ENCODE assay signal across 28 cellular contexts in genomic region chr10:98519936-98520335, GRCh38.
"Had no signal": no experiment of that assay in that cellular context is flagged by ENCODE, and none has a peak within 500 bp of the region (broad histone marks: within the 10 kb centered on the region; RNA-seq: fewer than 3 reads in every experiment).

No MANE protein-coding gene starts in this region.

- H3K27ac Mint-ChIP-seq: activated B cell treated with CpG ODN at 0.5 μM for 24 hours; activated CD8-positive, alpha-beta T cell treated with anti-CD3 and anti-CD28 coated beads for 36 hours; activated naive CD8-positive, alpha-beta T cell; activated T-helper 17 cell treated with anti-CD3 and anti-CD28 coated beads, Interleukin-2, amount 50 U/mL, for 72 hours; T-helper 17 cell; T-helper 2 cell treated with Interferon-gamma antibody and Interleukin-4, amounts not matched to agents 5 μg/mL and 100 μg/mL, for 36 hours had no signal

- H3K4me1 ChIP-seq: heart left ventricle had no signal

- H3K27ac ChIP-seq: brain microvascular endothelial cell, epithelial cell of prostate, heart left ventricle, WERI-Rb-1 had no signal

- H3K27me3 ChIP-seq: brain microvascular endothelial cell had no signal

- H3K4me3 Mint-ChIP-seq: activated B cell treated with CpG ODN at 0.5 μM for 24 hours; activated CD8-positive, alpha-beta T cell treated with anti-CD3 and anti-CD28 coated beads for 36 hours; activated naive CD8-positive, alpha-beta T cell; activated T-cell treated with anti-CD3 and anti-CD28 coated beads, Interleukin-2, amount 50 U/mL, for 4 hours; activated T-helper 17 cell treated with anti-CD3 and anti-CD28 coated beads, Interleukin-2, amount 50 U/mL, for 72 hours; T-helper 17 cell; T-helper 2 cell treated with Interferon-gamma antibody and Interleukin-4, amounts not matched to agents 5 μg/mL and 100 μg/mL, for 36 hours had no signal

- H3K36me3 Mint-ChIP-seq: activated naive CD8-positive, alpha-beta T cell had no signal

- H3K36me3 ChIP-seq: brain microvascular endothelial cell, heart left ventricle, WERI-Rb-1 had no signal

- H3K4me3 ChIP-seq: heart left ventricle had no signal

- H3K4me1 Mint-ChIP-seq: activated B cell treated with CpG ODN at 0.5 μM for 24 hours; activated T-helper 17 cell treated with anti-CD3 and anti-CD28 coated beads, Interleukin-2, amount 50 U/mL, for 72 hours; T-helper 17 cell had no signal

- DNase-seq: activated B cell treated with CpG ODN at 0.5 μM for 24 hours; activated CD4-positive, alpha-beta T cell treated with anti-CD3 and anti-CD28 coated beads for 48 hours; activated CD4-positive, alpha-beta T cell treated with anti-CD3 and anti-CD28 coated beads, Interleukin-2, amount 50 U/mL, for 1 hour; activated CD4-positive, alpha-beta T cell treated with anti-CD3 and anti-CD28 coated beads, Interleukin-2, amount 50 U/mL, for 48 hours; activated CD8-positive, alpha-beta memory T cell treated with anti-CD3 and anti-CD28 coated beads for 24 hours; activated CD8-positive, alpha-beta T cell treated with anti-CD3 and anti-CD28 coated beads for 36 hours; activated effector memory CD4-positive, alpha-beta T cell treated with Interleukin-2 at 50 U/mL for 16 hours; activated gamma-delta T cell treated with Interleukin-2 at 50 U/mL for 16 hours; activated naive CD4-positive, alpha-beta T cell treated with anti-CD3 and anti-CD28 coated beads, Interleukin-2, amount 50 U/mL, for 16 hours; activated naive CD4-positive, alpha-beta T cell treated with Interleukin-2 at 50 U/mL for 16 hours; activated T-cell treated with anti-CD3 and anti-CD28 coated beads, Interleukin-2, amount 50 U/mL, for 4 hours; amniotic stem cell; anterior cingulate cortex; brain microvascular endothelial cell; caudate nucleus; cortex of kidney; effector CD8-positive, alpha-beta T cell; foreskin fibroblast; glutamatergic neuron; heart left ventricle; T-helper 1 cell; T-helper 17 cell; T1000; WERI-Rb-1 had no signal

- H3K9me3 Mint-ChIP-seq: activated B cell treated with CpG ODN at 0.5 μM for 24 hours; activated CD8-positive, alpha-beta T cell treated with anti-CD3 and anti-CD28 coated beads for 36 hours; activated T-cell treated with anti-CD3 and anti-CD28 coated beads, Interleukin-2, amount 50 U/mL, for 4 hours; activated T-helper 17 cell treated with anti-CD3 and anti-CD28 coated beads, Interleukin-2, amount 50 U/mL, for 72 hours; T-helper 2 cell treated with Interferon-gamma antibody and Interleukin-4, amounts not matched to agents 5 μg/mL and 100 μg/mL, for 36 hours had no signal
